In the genomic region with DNA sequence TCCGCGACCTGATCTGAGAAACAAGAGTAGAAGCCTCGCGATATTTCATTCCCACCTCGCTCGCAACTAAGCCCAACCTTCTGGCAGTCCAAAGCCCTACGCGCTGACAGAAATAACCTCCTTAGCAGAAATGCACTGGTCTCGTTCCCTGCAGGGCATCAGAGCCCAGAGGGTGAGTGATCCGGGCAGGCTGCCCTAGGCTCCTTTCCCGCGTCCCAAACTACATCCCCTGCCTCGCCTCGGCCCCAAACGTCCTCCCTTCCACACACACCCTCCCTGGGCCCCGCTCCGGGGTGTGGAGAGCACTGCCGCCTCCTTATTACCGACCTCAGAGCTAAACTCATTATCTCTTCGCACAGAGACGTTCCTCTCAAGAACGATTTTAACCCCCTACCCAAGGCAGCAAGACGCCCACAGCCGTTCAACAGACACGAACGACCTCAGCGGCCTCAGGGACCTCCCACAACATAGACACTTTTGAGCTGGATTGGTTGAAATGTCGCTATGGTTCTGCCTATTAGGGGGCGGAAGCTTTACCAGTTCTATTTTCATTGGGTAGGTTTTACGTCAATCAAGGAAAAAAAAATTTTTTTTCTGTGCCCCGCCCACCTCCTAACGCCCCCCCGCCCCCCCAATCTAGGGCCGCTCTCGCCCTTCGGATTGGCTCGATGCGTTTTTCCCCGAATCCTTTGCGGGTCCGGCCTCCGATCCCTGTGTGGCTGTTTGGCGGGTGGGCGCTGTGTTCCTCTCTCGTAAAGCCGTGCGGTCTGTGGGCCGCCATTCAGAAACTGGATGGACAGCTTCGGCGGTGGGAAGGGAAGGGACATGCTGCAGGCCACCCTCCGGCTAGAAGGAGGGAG, we compare ENCODE assay signal across 8 cellular contexts. TPM values are rescaled to one million over a fixed set of nuclear protein-coding genes. Genes with fewer than 3 reads are reported as not detected.
A peak's percentile ranks its signal among the peaks of the same experiment; 100 is the strongest.
DNase-seq lines count a peak whose midpoint lies in the region; ATAC-seq and TF ChIP-seq lines count a peak whose summit lies in the region.

A gene (minus strand): TSS at position 439 of the 860 bp plus-strand sequence. CDS start 95 bp downstream, at position 344.

- no peaks in the 10 kb centered on the region for H3K9me3 ChIP-seq in thymus (ENCODE audit: control insufficient read depth)

- H3K4me1 ChIP-seq in thymus (ENCODE audit: control insufficient read depth, insufficient read depth, low read length): peaks cover 5% of the 10 kb centered on the region

- WGBS in thymus: under 1% methylated on average over 51 of the region's 51 CpGs

- H3K4me1 Mint-ChIP-seq in activated naive CD8-positive, alpha-beta T cell treated with anti-CD3 and anti-CD28 coated beads, Interleukin-2, amount 10 ng/mL, durations not matched to agents 7 days and 5 days: peaks cover 13% of the 10 kb centered on the region
- H3K4me1 Mint-ChIP-seq in glutamatergic neuron (ENCODE audit: low read depth, unreplicated experiment) (no peaks in the 10 kb centered on the region), osteocyte (ENCODE audit: unreplicated experiment) (peaks cover 15% of the 10 kb centered on the region)

- DNase-seq in NCI-H1105 (lab: John Stamatoyannopoulos, UW) (peak; percentile 83), SKM-1 treated with dmso at 0.1 percent for 144 hours (lab: John Stamatoyannopoulos, UW; ENCODE audit: unreplicated experiment) (peak; percentile 99), glutamatergic neuron (peak; percentile 92), osteocyte (ENCODE audit: extremely low spot score, unreplicated experiment) (peak; percentile 97)
- peak; percentile 85 for DNase-seq in activated naive CD8-positive, alpha-beta T cell treated with anti-CD3 and anti-CD28 coated beads, Interleukin-2, amount 10 ng/mL, durations not matched to agents 7 days and 5 days

- peak within 1 kb of the TSS; percentile 97 for H3K27ac ChIP-seq in thymus (ENCODE audit: low read depth)

- H3K27me3 Mint-ChIP-seq in activated naive CD8-positive, alpha-beta T cell treated with anti-CD3 and anti-CD28 coated beads, Interleukin-2, amount 10 ng/mL, durations not matched to agents 7 days and 5 days: no peaks in the 10 kb centered on the region
- H3K27me3 Mint-ChIP-seq in glutamatergic neuron (ENCODE audit: unreplicated experiment) (no peaks in the 10 kb centered on the region), osteocyte (ENCODE audit: unreplicated experiment) (no peaks in the 10 kb centered on the region)

- TF ChIP-seq CTCF in glutamatergic neuron (IDR thresholded peaks at IDR 0.05; ENCODE audit: partially characterized antibody, unreplicated experiment) (no peak), osteocyte (IDR thresholded peaks at IDR 0.05) (no peak)

- no peaks in the 10 kb centered on the region for H3K9me3 Mint-ChIP-seq in activated naive CD8-positive, alpha-beta T cell treated with anti-CD3 and anti-CD28 coated beads, Interleukin-2, amount 10 ng/mL, durations not matched to agents 7 days and 5 days
- no peaks in the 10 kb centered on the region for H3K9me3 Mint-ChIP-seq in glutamatergic neuron (ENCODE audit: unreplicated experiment)
- no peaks in the 10 kb centered on the region for H3K9me3 Mint-ChIP-seq in osteocyte (ENCODE audit: unreplicated experiment)

- no peaks in the 10 kb centered on the region for H3K27me3 ChIP-seq in thymus (ENCODE audit: control insufficient read depth, insufficient read depth)

- no peaks in the 10 kb centered on the region for H3K36me3 ChIP-seq in thymus (ENCODE audit: control insufficient read depth, insufficient read depth)

- no peak within 1 kb of the TSS for H3K27ac Mint-ChIP-seq in activated naive CD8-positive, alpha-beta T cell treated with anti-CD3 and anti-CD28 coated beads, Interleukin-2, amount 10 ng/mL, durations not matched to agents 7 days and 5 days
- H3K27ac Mint-ChIP-seq in glutamatergic neuron (ENCODE audit: unreplicated experiment): no peak within 1 kb of the TSS
- H3K27ac Mint-ChIP-seq in osteocyte (ENCODE audit: unreplicated experiment): no peak within 1 kb of the TSS

- peak within 1 kb of the TSS; percentile 64 for H3K4me3 ChIP-seq in thymus (ENCODE audit: low read length)

- H3K36me3 Mint-ChIP-seq in activated naive CD8-positive, alpha-beta T cell treated with anti-CD3 and anti-CD28 coated beads, Interleukin-2, amount 10 ng/mL, durations not matched to agents 7 days and 5 days: peaks cover 11% of the 10 kb centered on the region
- H3K36me3 Mint-ChIP-seq in glutamatergic neuron (ENCODE audit: unreplicated experiment) (no peaks in the 10 kb centered on the region), osteocyte (ENCODE audit: unreplicated experiment) (peaks cover 8% of the 10 kb centered on the region)

- peak; percentile 89 for TF ChIP-seq POLR2A in GM10847 (IDR thresholded peaks at IDR 0.05; ENCODE audit: extremely low read depth, insufficient read length)

- H3K4me3 Mint-ChIP-seq in activated naive CD8-positive, alpha-beta T cell treated with anti-CD3 and anti-CD28 coated beads, Interleukin-2, amount 10 ng/mL, durations not matched to agents 7 days and 5 days: no peak within 1 kb of the TSS
- H3K4me3 Mint-ChIP-seq in glutamatergic neuron (ENCODE audit: unreplicated experiment) (no peak within 1 kb of the TSS), osteocyte (ENCODE audit: unreplicated experiment) (no peak within 1 kb of the TSS)

- peak; percentile 95 for ATAC-seq in HG02642 (IDR thresholded peaks at IDR 0.05; ENCODE audit: poor library complexity, unreplicated experiment)
- ATAC-seq in activated naive CD8-positive, alpha-beta T cell treated with anti-CD3 and anti-CD28 coated beads, Interleukin-2, amount 10 ng/mL, durations not matched to agents 7 days and 5 days (ENCODE audit: low read depth): peak; percentile 94

- POLR2A ChIA-PET in activated naive CD8-positive, alpha-beta T cell treated with anti-CD3 and anti-CD28 coated beads, Interleukin-2, amount 10 ng/mL, durations not matched to agents 7 days and 5 days (lab: Charles Lee): interaction anchor here (0.7 to 2.7 kb wide), 10 partner anchors 9 to 974 kb away, joined by 3 to 34 read pairs (median 4); a partner anchor contains a TSS

RNA-seq across cellular contexts. Expression of the gene that starts here (rescaled TPM):
- 10 to 100 TPM; 24.3 to 28.7 TPM for total RNA-seq in activated naive CD8-positive, alpha-beta T cell treated with anti-CD3 and anti-CD28 coated beads, Interleukin-2, amount 10 ng/mL, durations not matched to agents 7 days and 5 days
- total RNA-seq in glutamatergic neuron (ENCODE audit: unreplicated experiment) (28.7 TPM), osteocyte (17.8 and 19.7 TPM in 2 replicates)
- 35.3 TPM for polyA plus RNA-seq in thymus

Comparison
In these comparisons a context has a peak if more than half of its experiments do, and no peak if none do; other contexts are left out.
1. Peak in every context shown above with its lines: DNase-seq, ATAC-seq, H3K4me3 ChIP-seq and H3K27ac ChIP-seq.